In genomic region chr15:40472171-40472727, GRCh38 we compare ENCODE assay signal across 8 cellular contexts. TPM values are rescaled to one million over a fixed set of nuclear protein-coding genes. Genes with fewer than 3 reads are reported as not detected.
DNase-seq lines count a peak whose midpoint lies in the region; ATAC-seq and TF ChIP-seq lines count a peak whose summit lies in the region.

No MANE protein-coding gene starts in this region.

- H3K27ac ChIP-seq in RWPE2 (ENCODE audit: poor library complexity, severe bottlenecking) (no peak overlapping the region), esophagus muscularis mucosa (replicated peaks in 1 of 4) (peak overlapping the region in 2 of 4 donors; percentile 91 to 94), gastrocnemius medialis (no peak overlapping the region)

- TF ChIP-seq EP300 in esophagus muscularis mucosa (IDR thresholded peaks at IDR 0.05): no peak

- H3K36me3 ChIP-seq in RWPE2 (ENCODE audit: low read depth): no peaks in the 10 kb centered on the region
- peaks cover 0 to 6% (median 3%) of the 10 kb centered on the region in 4 donors for H3K36me3 ChIP-seq in esophagus muscularis mucosa
- no peaks in the 10 kb centered on the region for H3K36me3 ChIP-seq in gastrocnemius medialis

- no peak for DNase-seq in RWPE2 (ENCODE audit: low spot score)
- no peak for DNase-seq in esophagus muscularis mucosa (ENCODE audit: extremely low spot score)
- no peak for DNase-seq in gastrocnemius medialis
- DNase-seq in DMS53 (lab: John Stamatoyannopoulos, UW): no peak
- DNase-seq in MV-4-11 (lab: John Stamatoyannopoulos, UW): no peak

- 83% methylated on average over 1 of the region's 9 CpGs for WGBS in esophagus muscularis mucosa

- TF ChIP-seq POLR2A in esophagus muscularis mucosa (IDR thresholded peaks at IDR 0.05; ENCODE audit: low read depth) (no peak), gastrocnemius medialis (IDR thresholded peaks at IDR 0.05) (no peak)

- H3K4me3 ChIP-seq in GM12875 (ENCODE audit: low read depth, low read length) (peak overlapping the region; percentile 80), RWPE2 (ENCODE audit: severe bottlenecking) (peak overlapping the region; percentile 45), esophagus muscularis mucosa (peak overlapping the region; percentile 77 to 96 (median 83)), gastrocnemius medialis (peak overlapping the region; percentile 73 to 87 (median 80))

- intact Hi-C loops in esophagus muscularis mucosa (cut with DNase I) (no loop called here), gastrocnemius medialis (cut with DNase I; ENCODE audit: low total_unique reads) (no loop called here)

- in situ Hi-C loops in gastrocnemius medialis (cut with MboI; ENCODE audit: low sequenced_read_pairs in 4 of 4): no loop called here

- no peak for TF ChIP-seq CTCF in GM12875 (IDR thresholded peaks at IDR 0.05; ENCODE audit: borderline replicate concordance, insufficient read depth, low read depth, low read length)
- TF ChIP-seq CTCF in RWPE2 (IDR thresholded peaks at IDR 0.05; ENCODE audit: poor library complexity, severe bottlenecking): no peak
- no peak for TF ChIP-seq CTCF in esophagus muscularis mucosa (IDR thresholded peaks at IDR 0.05)
- no peak for TF ChIP-seq CTCF in gastrocnemius medialis (IDR thresholded peaks at IDR 0.05 in 4 of 5, conservative IDR thresholded peaks at IDR 0.05 in 1 of 5)

- H3K9me3 ChIP-seq in RWPE2 (ENCODE audit: severe bottlenecking): no peaks in the 10 kb centered on the region
- H3K9me3 ChIP-seq in esophagus muscularis mucosa: no peaks in the 10 kb centered on the region
- no peaks in the 10 kb centered on the region for H3K9me3 ChIP-seq in gastrocnemius medialis

- no peak for ATAC-seq in RWPE2 (ENCODE audit: low read depth)
- ATAC-seq in gastrocnemius medialis: no peak
- ATAC-seq in HG03159 (IDR thresholded peaks at IDR 0.05; ENCODE audit: unreplicated experiment): no peak
- no peak for ATAC-seq in GM18870 (IDR thresholded peaks at IDR 0.05; ENCODE audit: unreplicated experiment)

- H3K4me1 ChIP-seq in RWPE2 (ENCODE audit: insufficient read depth, poor library complexity, severe bottlenecking): peaks cover 6% of the 10 kb centered on the region
- peaks cover 15 to 26% (median 22%) of the 10 kb centered on the region in 4 donors for H3K4me1 ChIP-seq in esophagus muscularis mucosa
- H3K4me1 ChIP-seq in gastrocnemius medialis: peaks cover 4 to 11% of the 10 kb centered on the region in 2 donors

- H3K27me3 ChIP-seq in RWPE2 (ENCODE audit: insufficient read depth, poor library complexity, severe bottlenecking) (no peaks in the 10 kb centered on the region), esophagus muscularis mucosa (no peaks in the 10 kb centered on the region), gastrocnemius medialis (no peaks in the 10 kb centered on the region)

RNA-seq across cellular contexts. Expression of gene CHST14, which starts 1.5 kb away (rescaled TPM):
- total RNA-seq in esophagus muscularis mucosa (10 to 100 TPM in 3 of 4 donors, 1 to 10 TPM in 1; 7.9 to 16.6 (median 12.5) TPM), gastrocnemius medialis (1 to 10 TPM; 3.0 to 5.2 (median 3.9) TPM)

RNA-seq across cellular contexts. Expression of gene BAHD1, which starts 31.5 kb away (rescaled TPM):
- total RNA-seq in esophagus muscularis mucosa (10 to 100 TPM; 11.6 to 29.6 (median 22.3) TPM), gastrocnemius medialis (10 to 100 TPM in 3 of 4 donors, 1 to 10 TPM in 1; 8.8 to 27.4 (median 13.5) TPM)
